In the genomic region with DNA sequence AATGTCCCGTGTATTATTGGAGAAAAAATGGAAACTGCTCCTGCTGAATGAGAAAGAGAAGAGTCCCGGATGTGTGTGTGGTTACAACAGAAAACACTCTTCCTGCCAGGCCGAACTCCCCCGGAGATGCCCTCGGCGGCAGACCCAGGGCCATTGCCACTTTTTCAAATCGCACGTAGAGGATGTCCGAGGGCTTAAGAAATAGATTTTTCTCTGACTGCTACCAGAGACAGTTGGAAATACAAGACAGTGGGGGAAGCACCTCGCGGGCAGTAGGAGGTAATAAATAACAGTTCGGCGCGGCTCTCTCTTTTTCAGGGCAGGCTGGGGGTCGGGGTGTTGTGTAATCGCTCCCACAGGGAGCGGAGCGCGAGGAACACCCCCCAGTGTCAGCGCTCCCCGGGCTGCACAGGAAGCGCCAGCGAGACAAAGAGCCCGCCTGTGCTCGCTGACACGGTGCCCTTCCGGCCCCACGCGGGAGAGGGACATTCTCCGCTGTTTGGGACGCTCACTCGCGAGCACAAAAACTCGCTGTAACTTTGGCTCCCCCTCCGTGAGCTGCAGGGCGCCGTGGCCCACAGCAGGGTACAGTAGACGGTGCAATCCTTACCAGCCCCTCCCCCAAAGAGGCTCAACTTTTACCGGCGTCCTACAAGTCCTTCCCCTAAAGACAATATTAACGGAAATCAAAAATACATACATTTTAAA, we compare ENCODE assay signal across 9 cellular contexts. TPM values are rescaled to one million over a fixed set of nuclear protein-coding genes. Genes with fewer than 3 reads are reported as not detected.
DNase-seq lines count a peak whose midpoint lies in the region; ATAC-seq, FAIRE-seq and TF ChIP-seq lines count a peak whose summit lies in the region.
"Had no signal": no experiment of that assay in that cellular context is flagged by ENCODE, and none has a peak within 500 bp of the region (broad histone marks: within the 10 kb centered on the region; RNA-seq: fewer than 3 reads in every experiment).

No MANE protein-coding gene starts in this region.

- ATAC-seq in HG02610 (IDR thresholded peaks at IDR 0.05; ENCODE audit: unreplicated experiment): peak; percentile 58

- peak overlapping the region; percentile 91 to 95 for H3K27ac ChIP-seq in kidney (ENCODE audit: low read depth in 2 of 2, low read length in 2 of 2)

- FAIRE-seq in kidney (lab: Jason Lieb, UNC): no peak
- FAIRE-seq: A204.1 had no signal

- peaks cover 8 to 13% of the 10 kb centered on the region in 2 donors for H3K4me1 ChIP-seq in kidney (ENCODE audit: control insufficient read depth in 1 of 2, insufficient read depth in 1 of 2, low read depth in 1 of 2, low read length in 2 of 2)

- peak overlapping the region; percentile 85 to 93 for H3K9ac ChIP-seq in kidney (ENCODE audit: low read length in 2 of 2)

- intact Hi-C loops in kidney (cut with DNase I): no loop called here

- no peaks in the 10 kb centered on the region for H3K36me3 ChIP-seq in kidney (ENCODE audit: control insufficient read depth in 1 of 2, insufficient read depth in 2 of 2, low read length in 2 of 2)

- peak overlapping the region; percentile 92 for H3K4me3 ChIP-seq in WI38 (ENCODE audit: low read depth, low read length)
- H3K4me3 ChIP-seq in kidney (ENCODE audit: low read length in 2 of 2): peak overlapping the region; percentile 84 to 92

- TF ChIP-seq CTCF in WI38 (IDR thresholded peaks at IDR 0.05; ENCODE audit: low read depth, low read length): no peak
- TF ChIP-seq CTCF in kidney (IDR thresholded peaks at IDR 0.05; ENCODE audit: borderline replicate concordance, extremely low read depth, insufficient read depth): no peak

- H3K9me3 ChIP-seq in kidney (ENCODE audit: control insufficient read depth in 1 of 2, low read length in 2 of 2): no peaks in the 10 kb centered on the region

- DNase-seq in DMS53 (lab: John Stamatoyannopoulos, UW) (peak; percentile 50), DMS53 treated with DMSO at 0.1 percent for 48 hours (lab: John Stamatoyannopoulos, UW; ENCODE audit: unreplicated experiment) (no peak), NCI-H128 (lab: John Stamatoyannopoulos, UW; ENCODE audit: unreplicated experiment) (peak; percentile 9), kidney (peak; percentile 94)
- peak; percentile 65 for DNase-seq in central memory CD4-positive, alpha-beta T cell
- DNase-seq in stimulated activated CD4-positive, alpha-beta T cell treated with anti-CD3 and anti-CD28 coated beads, Interleukin-15, amount 100 ng/mL, for 1 hour (ENCODE audit: low read depth in 1 of 2, low spot score in 1 of 2): peak; percentile 28 to 35

RNA-seq across cellular contexts. Expression of gene VGLL4, which starts 1.1 kb away (rescaled TPM):
- total RNA-seq in kidney: 78.5 TPM
- polyA plus RNA-seq in kidney (ENCODE audit: insufficient read depth, low read depth, low replicate concordance): 41.4 TPM
